In genomic region chr1:156725683-156726280, GRCh38 we compare ENCODE assay signal across 8 cellular contexts. TPM values are rescaled to one million over a fixed set of nuclear protein-coding genes. Genes with fewer than 3 reads are reported as not detected.
DNase-seq lines count a peak whose midpoint lies in the region; ATAC-seq and TF ChIP-seq lines count a peak whose summit lies in the region.

No MANE protein-coding gene starts in this region.

- TF ChIP-seq CTCF in CD8-positive, alpha-beta T cell (IDR thresholded peaks at IDR 0.05), result peak; percentile 78
- TF ChIP-seq CTCF in adrenal gland (IDR thresholded peaks at IDR 0.05) (peak; percentile 85 to 98 (median 96)), left ventricle myocardium inferior (IDR thresholded peaks at IDR 0.05; ENCODE audit: borderline replicate concordance) (peak; percentile 95), progenitor cell of endocrine pancreas (IDR thresholded peaks at IDR 0.05; ENCODE audit: unreplicated experiment) (peak; percentile 96), upper lobe of right lung (IDR thresholded peaks at IDR 0.05) (peak; percentile 97)

- no peaks in the 10 kb centered on the region for H3K27me3 ChIP-seq in CD8-positive, alpha-beta T cell (ENCODE audit: insufficient read depth, low read length)
- H3K27me3 ChIP-seq in adrenal gland (no peaks in the 10 kb centered on the region), left ventricle myocardium inferior (ENCODE audit: low read depth) (no peaks in the 10 kb centered on the region), upper lobe of right lung (no peaks in the 10 kb centered on the region)

- TF ChIP-seq POLR2A in adrenal gland (IDR thresholded peaks at IDR 0.05), result no peak

- no peak overlapping the region for H3K27ac ChIP-seq in CD8-positive, alpha-beta T cell (ENCODE audit: low read depth, low read length)
- H3K27ac ChIP-seq in adrenal gland, result peak overlapping the region in 2 of 5 donors; percentile 6 to 54
- peak overlapping the region; percentile 22 for H3K27ac ChIP-seq in left ventricle myocardium inferior (replicated peaks)
- no peak overlapping the region for H3K27ac ChIP-seq in upper lobe of right lung

- peaks cover 31% of the 10 kb centered on the region for H3K4me1 Mint-ChIP-seq in CD8-positive, alpha-beta T cell (ENCODE audit: low read depth)
- H3K4me1 Mint-ChIP-seq in progenitor cell of endocrine pancreas (ENCODE audit: low read depth), result peaks cover 7% of the 10 kb centered on the region

- H3K9me3 Mint-ChIP-seq in CD8-positive, alpha-beta T cell, result no peaks in the 10 kb centered on the region
- no peaks in the 10 kb centered on the region for H3K9me3 Mint-ChIP-seq in progenitor cell of endocrine pancreas (ENCODE audit: low read depth)

- no peaks in the 10 kb centered on the region for H3K27me3 Mint-ChIP-seq in CD8-positive, alpha-beta T cell (ENCODE audit: low read depth)
- no peaks in the 10 kb centered on the region for H3K27me3 Mint-ChIP-seq in progenitor cell of endocrine pancreas

- intact Hi-C loops in CD8-positive, alpha-beta T cell (cut with DNase I, micrococcal nuclease), result loop anchor here (1.0 to 5.0 kb wide), 7 partner anchors 19 to 412 kb away; partner anchors contain the start of genes NTRK1 (in 2 of the 2) and ETV3 (in 1 of the 2)
- intact Hi-C loops in adrenal gland (cut with DNase I) (loop anchor here (2.0 to 10.0 kb wide), 2 partner anchors 35 to 139 kb away; partner anchors contain the start of gene NTRK1 (in 1 of the 2)), left ventricle myocardium inferior (cut with micrococcal nuclease) (loop anchor here (2.0 kb wide), 1 partner anchor 37 kb away; no protein-coding TSS in a partner anchor), upper lobe of right lung (cut with DNase I) (loop anchor here (5.0 kb wide), 1 partner anchor 33 kb away; no protein-coding TSS in a partner anchor)

- H3K27ac Mint-ChIP-seq in CD8-positive, alpha-beta T cell, result no peak overlapping the region
- H3K27ac Mint-ChIP-seq in progenitor cell of endocrine pancreas, result no peak overlapping the region

- no peaks in the 10 kb centered on the region for H3K9me3 ChIP-seq in CD8-positive, alpha-beta T cell (ENCODE audit: low read length)
- H3K9me3 ChIP-seq in adrenal gland (replicated peaks in 1 of 3), result no peaks in the 10 kb centered on the region
- no peaks in the 10 kb centered on the region for H3K9me3 ChIP-seq in left ventricle myocardium inferior (replicated peaks)
- H3K9me3 ChIP-seq in upper lobe of right lung, result no peaks in the 10 kb centered on the region

- POLR2A ChIA-PET in CD8-positive, alpha-beta T cell (lab: Charles Lee), result interaction anchor here (0.9 to 4.9 kb wide), 6 partner anchors 15 to 77 kb away, joined by 3 to 28 read pairs (median 8); partner anchors contain the start of genes CRABP2, HDGF and MRPL24

- no peak overlapping the region for H3K4me3 Mint-ChIP-seq in CD8-positive, alpha-beta T cell
- no peak overlapping the region for H3K4me3 Mint-ChIP-seq in progenitor cell of endocrine pancreas (ENCODE audit: low read depth)

- H3K4me1 ChIP-seq in CD8-positive, alpha-beta T cell (ENCODE audit: insufficient read depth, low read length), result peaks cover 45% of the 10 kb centered on the region
- H3K4me1 ChIP-seq in adrenal gland (replicated peaks in 1 of 2) (peaks cover 31 to 42% of the 10 kb centered on the region in 2 donors), left ventricle myocardium inferior (peaks cover 55% of the 10 kb centered on the region), upper lobe of right lung (peaks cover 39% of the 10 kb centered on the region)

- peaks cover 35% of the 10 kb centered on the region for H3K36me3 ChIP-seq in CD8-positive, alpha-beta T cell (ENCODE audit: insufficient read depth, low read length)
- peaks cover 0 to 33% of the 10 kb centered on the region in 2 donors for H3K36me3 ChIP-seq in adrenal gland (replicated peaks in 1 of 2)
- H3K36me3 ChIP-seq in left ventricle myocardium inferior, result peaks cover 43% of the 10 kb centered on the region
- H3K36me3 ChIP-seq in upper lobe of right lung, result peaks cover 44% of the 10 kb centered on the region

- WGBS in adrenal gland, 4 donors, result 11 to 13% (median 13%) methylated on average over 18 of the region's 18 CpGs

- CTCF ChIA-PET in CD8-positive, alpha-beta T cell (lab: Charles Lee), result interaction anchor here (0.6 to 34.6 kb wide), 61 partner anchors 10 to 385 kb away, joined by 3 to 997 read pairs (median 6); partner anchors contain the start of genes CRABP2, HDGF, MRPL24 and NES

- DNase-seq in CD8-positive, alpha-beta T cell, result peak; percentile 53 to 87 (median 77)
- DNase-seq in NCI-H128 (lab: John Stamatoyannopoulos, UW; ENCODE audit: unreplicated experiment), result peak; percentile 60
- DNase-seq in SW480 (ENCODE audit: low spot score), result peak; percentile 86
- DNase-seq in adrenal gland, result peak; percentile 88 to 97 (median 93)
- DNase-seq in left ventricle myocardium inferior, result peak; percentile 88
- peak; percentile 78 for DNase-seq in progenitor cell of endocrine pancreas (ENCODE audit: low spot score, unreplicated experiment)
- DNase-seq in upper lobe of right lung, result peak; percentile 93

- H3K4me3 ChIP-seq in CD8-positive, alpha-beta T cell (ENCODE audit: low read depth, low read length), result peak overlapping the region; percentile 80
- H3K4me3 ChIP-seq in adrenal gland, result peak overlapping the region in 1 of 4 donors; percentile 32
- H3K4me3 ChIP-seq in left ventricle myocardium inferior, result peak overlapping the region; percentile 72
- H3K4me3 ChIP-seq in upper lobe of right lung, result peak overlapping the region; percentile 79

- ATAC-seq in CD8-positive, alpha-beta T cell, result peak; percentile 11
- ATAC-seq in GM21576 (IDR thresholded peaks at IDR 0.05; ENCODE audit: unreplicated experiment) (peak; percentile 34), upper lobe of right lung (peak; percentile 85)

- H3K36me3 Mint-ChIP-seq in CD8-positive, alpha-beta T cell, result peaks cover 50% of the 10 kb centered on the region
- H3K36me3 Mint-ChIP-seq in progenitor cell of endocrine pancreas (ENCODE audit: insufficient read depth), result peaks cover 10% of the 10 kb centered on the region

RNA-seq across cellular contexts. Expression of gene METTL25B, which starts 2.5 kb away (rescaled TPM):
- 10 to 100 TPM in 1 of 2 experiments, 1 to 10 TPM in 1; 9.8 to 11.4 TPM for total RNA-seq in CD8-positive, alpha-beta T cell
- total RNA-seq in adrenal gland (100 to 1,000 TPM in 1 of 8 donors, 10 to 100 TPM in 7; 24.0 to 140 (median 32.5) TPM), left ventricle myocardium inferior (18.1 TPM), progenitor cell of endocrine pancreas (40.0 and 42.4 TPM in 2 replicates), upper lobe of right lung (42.4 TPM)
- 100 to 1,000 TPM in 1 of 3 donors, 10 to 100 TPM in 2; 17.4 to 127 (median 68.6) TPM for polyA plus RNA-seq in adrenal gland

RNA-seq across cellular contexts. Expression of gene ISG20L2, which starts 2.8 kb away (rescaled TPM):
- 10 to 100 TPM; 54.5 to 63.5 TPM for total RNA-seq in CD8-positive, alpha-beta T cell
- 10 to 100 TPM; 10.6 to 38.5 (median 18.4) TPM for total RNA-seq in adrenal gland
- polyA plus RNA-seq in adrenal gland, result 10 to 100 TPM in 1 of 3 donors, 1 to 10 TPM in 2; 5.5 to 40.0 (median 8.8) TPM
- 11.5 TPM for total RNA-seq in left ventricle myocardium inferior
- total RNA-seq in progenitor cell of endocrine pancreas, result 36.9 and 38.9 TPM in 2 replicates
- total RNA-seq in upper lobe of right lung, result 28.3 TPM

RNA-seq across cellular contexts. Expression of gene MRPL24, which starts 15.1 kb away (rescaled TPM):
- 10 to 100 TPM in 1 of 2 experiments, 1 to 10 TPM in 1; 9.1 to 12.5 TPM for total RNA-seq in CD8-positive, alpha-beta T cell
- total RNA-seq in adrenal gland, result 100 to 1,000 TPM in 4 of 8 donors, 10 to 100 TPM in 4; 46.7 to 140 (median 91.4) TPM
- polyA plus RNA-seq in adrenal gland, result 100 to 1,000 TPM; 154 to 294 (median 239) TPM
- total RNA-seq in left ventricle myocardium inferior, result 92.1 TPM
- 35.9 and 43.2 TPM in 2 replicates for total RNA-seq in progenitor cell of endocrine pancreas
- total RNA-seq in upper lobe of right lung, result 41.8 TPM

RNA-seq across cellular contexts. Expression of gene CRABP2, which starts 20.4 kb away (rescaled TPM):
- total RNA-seq in CD8-positive, alpha-beta T cell, result 1 to 10 TPM; 4.6 to 5.4 TPM
- total RNA-seq in adrenal gland (10 to 100 TPM in 1 of 8 donors, 1 to 10 TPM in 7; 3.1 to 11.6 (median 6.8) TPM), left ventricle myocardium inferior (0.60 TPM), progenitor cell of endocrine pancreas (70.4 and 125 TPM in 2 replicates), upper lobe of right lung (1.4 TPM)
- 10 to 100 TPM in 2 of 3 donors, 1 to 10 TPM in 1; 5.0 to 17.8 (median 11.2) TPM for polyA plus RNA-seq in adrenal gland

RNA-seq across cellular contexts. Expression of gene HDGF, which starts 25.7 kb away (rescaled TPM):
- 10 to 100 TPM; 63.1 to 70.6 TPM for total RNA-seq in CD8-positive, alpha-beta T cell
- total RNA-seq in adrenal gland (100 to 1,000 TPM; 119 to 159 (median 150) TPM), left ventricle myocardium inferior (145 TPM), progenitor cell of endocrine pancreas (280 and 288 TPM in 2 replicates), upper lobe of right lung (144 TPM)
- polyA plus RNA-seq in adrenal gland, result 100 to 1,000 TPM in 1 of 3 donors, 10 to 100 TPM in 2; 62.0 to 199 (median 96.0) TPM

Comparison
In these comparisons a context has a peak if more than half of its experiments do, and no peak if none do; other contexts are left out.
1. ATAC-seq: peak in every context shown above with its lines; median percentile 85 in upper lobe of right lung; 34 in GM21576; 11 in CD8-positive, alpha-beta T cell.